In the genomic region with DNA sequence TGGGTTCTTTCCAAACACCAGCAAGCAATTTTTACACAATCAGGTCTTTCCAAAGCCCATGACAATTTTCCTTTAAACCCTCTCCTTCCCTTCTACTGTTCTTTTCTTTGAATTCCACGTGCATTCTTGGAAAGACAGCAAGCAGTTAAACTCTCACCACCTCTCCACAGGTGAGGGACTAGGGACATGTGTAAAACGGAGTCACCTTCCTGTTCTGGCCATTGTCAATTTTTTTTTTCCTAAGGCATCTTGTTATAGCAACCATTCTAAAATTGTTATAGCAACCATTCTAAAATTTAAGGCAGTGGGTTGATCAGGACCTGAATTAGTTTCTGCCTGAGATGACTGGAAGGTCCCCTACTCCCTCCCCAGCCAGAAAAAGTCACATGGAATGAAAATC, we compare ENCODE assay signal across 16 cellular contexts.
A peak's percentile ranks its signal among the peaks of the same experiment; 100 is the strongest.
DNase-seq lines count a peak whose midpoint lies in the region; ATAC-seq and TF ChIP-seq lines count a peak whose summit lies in the region.
"Had no signal": no experiment of that assay in that cellular context is flagged by ENCODE, and none has a peak within 500 bp of the region (broad histone marks: within the 10 kb centered on the region; RNA-seq: fewer than 3 reads in every experiment).

No MANE protein-coding gene starts in this region.

- H3K36me3 Mint-ChIP-seq in activated naive CD4-positive, alpha-beta T cell treated with anti-CD3 and anti-CD28 coated beads for 36 hours (ENCODE audit: low read depth), result peaks cover 2% of the 10 kb centered on the region
- peaks cover 5% of the 10 kb centered on the region for H3K36me3 Mint-ChIP-seq in activated B cell treated with CpG ODN at 0.5 μM for 24 hours (ENCODE audit: low read depth)
- peaks cover 36% of the 10 kb centered on the region for H3K36me3 Mint-ChIP-seq in effector memory CD8-positive, alpha-beta T cell (ENCODE audit: insufficient read depth)
- H3K36me3 Mint-ChIP-seq in stimulated activated naive CD8-positive, alpha-beta T cell treated with anti-CD3 and anti-CD28 coated beads, Interleukin-15, Interleukin-2, amounts not matched to agents 100 ng/mL and 50 ng/mL, for 24 hours (ENCODE audit: low read depth), result peaks cover 16% of the 10 kb centered on the region
- H3K36me3 Mint-ChIP-seq: WTC11 had no signal

- intact Hi-C loops in activated naive CD4-positive, alpha-beta T cell treated with anti-CD3 and anti-CD28 coated beads for 36 hours (cut with micrococcal nuclease), result loop anchor here (2.0 to 10.0 kb wide), 2 partner anchors 256 to 508 kb away; a partner anchor contains a TSS
- intact Hi-C loops in activated B cell treated with CpG ODN at 0.5 μM for 24 hours (cut with micrococcal nuclease) (loop anchor here (5.0 to 10.0 kb wide), 2 partner anchors 241 to 402 kb away; a partner anchor contains a TSS), Right ventricle myocardium inferior (cut with DNase I) (no loop called here)

- CTCF ChIA-PET in activated naive CD4-positive, alpha-beta T cell treated with anti-CD3 and anti-CD28 coated beads for 36 hours (lab: Charles Lee), result interaction anchor here (0.6 to 4.0 kb wide), 5 partner anchors 12 to 216 kb away, joined by 3 to 34 read pairs (median 7); no protein-coding TSS in a partner anchor
- CTCF ChIA-PET in activated B cell treated with CpG ODN at 0.5 μM for 24 hours (lab: Charles Lee), result interaction anchor here (2.9 to 7.0 kb wide), 2 partner anchors 83 to 112 kb away, joined by 20 to 75 read pairs; a partner anchor contains a TSS

- H3K4me1 Mint-ChIP-seq in activated naive CD4-positive, alpha-beta T cell treated with anti-CD3 and anti-CD28 coated beads for 36 hours (ENCODE audit: low read depth), result peaks cover 81% of the 10 kb centered on the region
- H3K4me1 Mint-ChIP-seq in activated B cell treated with CpG ODN at 0.5 μM for 24 hours, result peaks cover 78% of the 10 kb centered on the region
- H3K4me1 Mint-ChIP-seq in effector memory CD8-positive, alpha-beta T cell (ENCODE audit: low read depth in 2 of 2), result peaks cover 58 to 74% of the 10 kb centered on the region in 2 donors
- peaks cover 91% of the 10 kb centered on the region for H3K4me1 Mint-ChIP-seq in stimulated activated naive CD8-positive, alpha-beta T cell treated with anti-CD3 and anti-CD28 coated beads, Interleukin-15, Interleukin-2, amounts not matched to agents 100 ng/mL and 50 ng/mL, for 24 hours (ENCODE audit: low read depth)

- ATAC-seq in activated B cell treated with CpG ODN at 0.5 μM for 24 hours (ENCODE audit: low read depth) (no peak), Right ventricle myocardium inferior (no peak), HG02938 (IDR thresholded peaks at IDR 0.05; ENCODE audit: unreplicated experiment) (no peak)
- ATAC-seq in effector memory CD8-positive, alpha-beta T cell (replicated peaks), result peak; percentile 2
- ATAC-seq: left lobe of liver, right cardiac atrium, WTC11 had no signal

- peak overlapping the region; percentile 30 for H3K4me3 Mint-ChIP-seq in activated naive CD4-positive, alpha-beta T cell treated with anti-CD3 and anti-CD28 coated beads for 36 hours
- peak overlapping the region; percentile 52 for H3K4me3 Mint-ChIP-seq in activated B cell treated with CpG ODN at 0.5 μM for 24 hours
- H3K4me3 Mint-ChIP-seq in effector memory CD8-positive, alpha-beta T cell, result peak overlapping the region; percentile 80 to 83
- peak overlapping the region; percentile 88 for H3K4me3 Mint-ChIP-seq in stimulated activated naive CD8-positive, alpha-beta T cell treated with anti-CD3 and anti-CD28 coated beads, Interleukin-15, Interleukin-2, amounts not matched to agents 100 ng/mL and 50 ng/mL, for 24 hours
- H3K4me3 Mint-ChIP-seq: HFFc6, WTC11 had no signal

- POLR2A ChIA-PET in activated B cell treated with CpG ODN at 0.5 μM for 24 hours (lab: Charles Lee), result interaction anchor here (0.7 to 8.2 kb wide), 3 partner anchors 12 to 113 kb away, joined by 3 to 134 read pairs (median 35); a partner anchor contains a TSS

- no peaks in the 10 kb centered on the region for H3K27me3 Mint-ChIP-seq in activated naive CD4-positive, alpha-beta T cell treated with anti-CD3 and anti-CD28 coated beads for 36 hours (ENCODE audit: low read depth)
- H3K27me3 Mint-ChIP-seq in activated B cell treated with CpG ODN at 0.5 μM for 24 hours, result no peaks in the 10 kb centered on the region
- no peaks in the 10 kb centered on the region for H3K27me3 Mint-ChIP-seq in effector memory CD8-positive, alpha-beta T cell
- no peaks in the 10 kb centered on the region for H3K27me3 Mint-ChIP-seq in stimulated activated naive CD8-positive, alpha-beta T cell treated with anti-CD3 and anti-CD28 coated beads, Interleukin-15, Interleukin-2, amounts not matched to agents 100 ng/mL and 50 ng/mL, for 24 hours

- TF ChIP-seq CTCF in activated B cell treated with CpG ODN at 0.5 μM for 24 hours (IDR thresholded peaks at IDR 0.05), result no peak

- H3K9me3 Mint-ChIP-seq in activated naive CD4-positive, alpha-beta T cell treated with anti-CD3 and anti-CD28 coated beads for 36 hours, result peaks cover 2% of the 10 kb centered on the region
- no peaks in the 10 kb centered on the region for H3K9me3 Mint-ChIP-seq in activated B cell treated with CpG ODN at 0.5 μM for 24 hours
- H3K9me3 Mint-ChIP-seq in effector memory CD8-positive, alpha-beta T cell, result no peaks in the 10 kb centered on the region
- no peaks in the 10 kb centered on the region for H3K9me3 Mint-ChIP-seq in stimulated activated naive CD8-positive, alpha-beta T cell treated with anti-CD3 and anti-CD28 coated beads, Interleukin-15, Interleukin-2, amounts not matched to agents 100 ng/mL and 50 ng/mL, for 24 hours
- H3K9me3 Mint-ChIP-seq: HFFc6, WTC11 had no signal

- peak overlapping the region; percentile 96 for H3K27ac Mint-ChIP-seq in activated naive CD4-positive, alpha-beta T cell treated with anti-CD3 and anti-CD28 coated beads for 36 hours
- peak overlapping the region; percentile 96 for H3K27ac Mint-ChIP-seq in activated B cell treated with CpG ODN at 0.5 μM for 24 hours
- H3K27ac Mint-ChIP-seq in effector memory CD8-positive, alpha-beta T cell, result peak overlapping the region; percentile 92 to 95
- peak overlapping the region; percentile 91 for H3K27ac Mint-ChIP-seq in stimulated activated naive CD8-positive, alpha-beta T cell treated with anti-CD3 and anti-CD28 coated beads, Interleukin-15, Interleukin-2, amounts not matched to agents 100 ng/mL and 50 ng/mL, for 24 hours
- H3K27ac Mint-ChIP-seq: HFFc6, WTC11 had no signal

- DNase-seq in activated naive CD4-positive, alpha-beta T cell treated with anti-CD3 and anti-CD28 coated beads for 36 hours, result no peak
- no peak for DNase-seq in activated naive CD4-positive, alpha-beta T cell treated with Interleukin-2 at 50 U/mL for 16 hours
- DNase-seq in activated B cell treated with CpG ODN at 0.5 μM for 24 hours (no peak), Right ventricle myocardium inferior (ENCODE audit: missing footprints) (no peak), NCI-H526 treated with DMSO at 0.1 percent for 48 hours (lab: John Stamatoyannopoulos, UW) (no peak)
- no peak for DNase-seq in effector memory CD8-positive, alpha-beta T cell
- DNase-seq: HFFc6; NCI-H2081; NCI-H748 treated with DMSO at 0.1 percent for 48 hours; right cardiac atrium; stimulated activated CD4-positive, alpha-beta T cell treated with anti-CD3 and anti-CD28 coated beads, Interleukin-2, amount 100 ng/mL, for 48 hours; stimulated activated CD8-positive, alpha-beta memory T cell treated with anti-CD3 and anti-CD28 coated beads, Interleukin-4, amount 100 ng/mL, for 48 hours had no signal

Comparison
In these comparisons a context has a peak if more than half of its experiments do, and no peak if none do; other contexts are left out.
1. H3K4me3 Mint-ChIP-seq: peak in every context shown above with its lines; median percentile 88 in stimulated activated naive CD8-positive, alpha-beta T cell treated with anti-CD3 and anti-CD28 coated beads, Interleukin-15, Interleukin-2, amounts not matched to agents 100 ng/mL and 50 ng/mL, for 24 hours; 82 in effector memory CD8-positive, alpha-beta T cell; 52 in activated B cell treated with CpG ODN at 0.5 μM for 24 hours; 30 in activated naive CD4-positive, alpha-beta T cell treated with anti-CD3 and anti-CD28 coated beads for 36 hours.